In genomic region chr11:68903288-68903630, GRCh38 we compare ENCODE assay signal across 8 cellular contexts.
DNase-seq lines count a peak whose midpoint lies in the region; TF ChIP-seq lines count a peak whose summit lies in the region.

No MANE protein-coding gene starts in this region.

- TF ChIP-seq CTCF in GM12875 (IDR thresholded peaks at IDR 0.05; ENCODE audit: borderline replicate concordance, insufficient read depth, low read depth, low read length) = no peak
- no peak for TF ChIP-seq CTCF in cardiac fibroblast (IDR thresholded peaks at IDR 0.05; ENCODE audit: low read depth, low read length)

- H3K27ac ChIP-seq in HUES6 (ENCODE audit: low read depth, low read length) (peak overlapping the region; percentile 69; the same call in 1 of the 2 replicates), muscle layer of colon (ENCODE audit: low read depth, low read length) (peak overlapping the region; percentile 89)

- H3K36me3 ChIP-seq in HUES6 (ENCODE audit: control insufficient read depth, insufficient read depth, low read length) (peaks cover 46% of the 10 kb centered on the region), muscle layer of colon (ENCODE audit: insufficient read depth, low read length) (peaks cover 26% of the 10 kb centered on the region)

- H3K27me3 ChIP-seq in HUES6 (ENCODE audit: control insufficient read depth, insufficient read depth, low read length) = no peaks in the 10 kb centered on the region
- H3K27me3 ChIP-seq in muscle layer of colon (ENCODE audit: control insufficient read depth in 1 of 2, insufficient read depth in 2 of 2, low read length in 2 of 2) = no peaks in the 10 kb centered on the region

- DNase-seq in cardiac fibroblast (ENCODE audit: low read depth in 2 of 2) (peak in 1 of 2 donors; percentile 6), NCI-H1048 (lab: John Stamatoyannopoulos, UW) (no peak), NCI-H524 (lab: John Stamatoyannopoulos, UW) (no peak), NCI-H226 (no peak), UCSD-AML1 (lab: John Stamatoyannopoulos, UW; ENCODE audit: unreplicated experiment) (no peak)

- H3K4me3 ChIP-seq in GM12875 (ENCODE audit: low read depth, low read length) (peak overlapping the region; percentile 92), HUES6 (ENCODE audit: low read depth, low read length) (peak overlapping the region; percentile 96), cardiac fibroblast (replicated peaks in 1 of 2; ENCODE audit: low read depth in 2 of 2, low read length in 2 of 2) (peak overlapping the region; percentile 96 to 99), muscle layer of colon (ENCODE audit: low read depth in 1 of 2, low read length in 2 of 2) (peak overlapping the region; percentile 60 to 99)

- peaks cover 5% of the 10 kb centered on the region; the same call in 1 of the 2 replicates for H3K4me1 ChIP-seq in HUES6 (ENCODE audit: control insufficient read depth, insufficient read depth, low read length)
- H3K4me1 ChIP-seq in muscle layer of colon (ENCODE audit: insufficient read depth, low read length) = peaks cover 19% of the 10 kb centered on the region

- H3K9ac ChIP-seq in HUES6 (ENCODE audit: low read length) = peak overlapping the region; percentile 93
- peak overlapping the region; percentile 94 for H3K9ac ChIP-seq in muscle layer of colon (ENCODE audit: low read length)

- no peaks in the 10 kb centered on the region for H3K9me3 ChIP-seq in HUES6 (ENCODE audit: control insufficient read depth, insufficient read depth, low read depth, low read length)
- H3K9me3 ChIP-seq in muscle layer of colon (ENCODE audit: low read length) = no peaks in the 10 kb centered on the region
